In the genomic region with DNA sequence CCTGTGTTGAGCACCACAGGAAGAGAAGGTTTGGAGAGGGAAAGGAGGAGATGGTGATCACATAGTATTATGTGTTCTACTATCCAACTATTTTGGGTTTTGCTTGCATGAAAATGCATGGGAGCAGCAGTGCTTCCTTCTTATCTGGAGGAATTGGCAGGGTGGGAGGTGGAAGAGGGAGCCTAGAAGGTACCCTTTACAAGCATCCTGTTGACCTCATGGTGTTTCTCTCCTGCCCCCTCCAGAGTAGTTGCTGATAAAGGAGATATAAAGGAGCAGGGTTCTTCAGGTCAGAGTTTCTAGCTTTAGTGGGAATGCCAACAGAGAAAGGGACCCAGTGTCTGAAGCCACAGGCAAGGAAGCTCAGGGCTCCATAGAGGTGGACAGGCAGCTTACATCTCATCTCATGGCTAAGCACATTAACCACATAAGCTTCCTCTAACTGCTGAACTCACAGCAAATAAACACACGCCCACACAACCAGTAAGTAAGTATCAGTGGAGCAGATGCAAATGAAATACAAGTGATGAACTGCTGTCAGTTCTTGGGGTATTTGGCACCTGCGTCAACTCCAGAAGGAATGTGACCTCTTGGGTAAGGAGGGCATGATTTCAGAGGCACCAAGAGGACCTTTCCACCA, we compare ENCODE assay signal across 8 cellular contexts.
DNase-seq lines count a peak whose midpoint lies in the region; ATAC-seq and TF ChIP-seq lines count a peak whose summit lies in the region.

No MANE protein-coding gene starts in this region.

- no peak overlapping the region for H3K4me3 Mint-ChIP-seq in memory B cell

- no peak for TF ChIP-seq CTCF in HEK293 (tag by site-specific recombination; IDR thresholded peaks at IDR 0.05)
- no peak for TF ChIP-seq CTCF in uterus (IDR thresholded peaks at IDR 0.05)

- POLR2A ChIA-PET in HEK293 (lab: Yijun Ruan, JAX), result no interaction called here

- CTCF ChIA-PET in HEK293 (lab: Yijun Ruan, JAX), result interaction anchor here (0.7 kb wide), 1 partner anchor 17 kb away, joined by 3 read pairs; no protein-coding TSS in a partner anchor

- TF ChIP-seq POLR2A in uterus (IDR thresholded peaks at IDR 0.05), result no peak

- peaks cover 19% of the 10 kb centered on the region for H3K36me3 Mint-ChIP-seq in memory B cell

- H3K36me3 ChIP-seq in HEK293 (ENCODE audit: control insufficient read depth in 2 of 2, insufficient read depth in 1 of 2, low read length in 2 of 2) (no peaks in the 10 kb centered on the region), uterus (no peaks in the 10 kb centered on the region)

- H3K27ac Mint-ChIP-seq in memory B cell, result peak overlapping the region; percentile 4

- ATAC-seq in GM18508 (IDR thresholded peaks at IDR 0.05; ENCODE audit: insufficient read depth, unreplicated experiment), result peak; percentile 74
- peak; percentile 65 for ATAC-seq in memory B cell (ENCODE audit: low read depth)
- ATAC-seq in left colon, result no peak

- H3K4me3 ChIP-seq in HEK293 (ENCODE audit: low read depth, low read length) (no peak overlapping the region), uterus (no peak overlapping the region)

- H3K9me3 ChIP-seq in HEK293 (ENCODE audit: control insufficient read depth, insufficient read depth, low read depth, low read length), result no peaks in the 10 kb centered on the region
- no peaks in the 10 kb centered on the region for H3K9me3 ChIP-seq in uterus

- intact Hi-C loops in left colon (cut with DNase I, micrococcal nuclease) (no loop called here), uterus (cut with DNase I; ENCODE audit: low total_unique reads) (no loop called here)

- H3K27me3 Mint-ChIP-seq in memory B cell, result no peaks in the 10 kb centered on the region

- H3K4me1 Mint-ChIP-seq in memory B cell, result peaks cover 29% of the 10 kb centered on the region

- H3K27ac ChIP-seq in HEK293 (ENCODE audit: extremely low read depth, low read depth, low read length), result no peak overlapping the region
- H3K27ac ChIP-seq in uterus, result no peak overlapping the region

- no peaks in the 10 kb centered on the region for H3K27me3 ChIP-seq in uterus

- peaks cover 5% of the 10 kb centered on the region; the same call in 1 of the 2 replicates for H3K4me1 ChIP-seq in HEK293 (ENCODE audit: control insufficient read depth, insufficient read depth, low read length)
- H3K4me1 ChIP-seq in uterus, result no peaks in the 10 kb centered on the region

- DNase-seq in NCI-H226 (peak; percentile 75), memory B cell (ENCODE audit: low spot score in 2 of 2) (no peak), left colon (no peak), NOMO-1 treated with DMSO at 0.1 percent for 48 hours (lab: John Stamatoyannopoulos, UW; ENCODE audit: unreplicated experiment) (no peak), T-helper 9 cell (no peak), uterus (no peak)

- H3K9me3 Mint-ChIP-seq in memory B cell, result peaks cover 1% of the 10 kb centered on the region

TF ChIP-seq in HEK293, 187 proteins besides CTCF, POLR2A, EP300 and RAD21:
- no peak for TF ChIP-seq ZNF791 (tag by site-specific recombination; IDR thresholded peaks at IDR 0.05)
- TF ChIP-seq YY1 (tag by site-specific recombination; IDR thresholded peaks at IDR 0.05), result no peak
- TF ChIP-seq, protein P1, sequence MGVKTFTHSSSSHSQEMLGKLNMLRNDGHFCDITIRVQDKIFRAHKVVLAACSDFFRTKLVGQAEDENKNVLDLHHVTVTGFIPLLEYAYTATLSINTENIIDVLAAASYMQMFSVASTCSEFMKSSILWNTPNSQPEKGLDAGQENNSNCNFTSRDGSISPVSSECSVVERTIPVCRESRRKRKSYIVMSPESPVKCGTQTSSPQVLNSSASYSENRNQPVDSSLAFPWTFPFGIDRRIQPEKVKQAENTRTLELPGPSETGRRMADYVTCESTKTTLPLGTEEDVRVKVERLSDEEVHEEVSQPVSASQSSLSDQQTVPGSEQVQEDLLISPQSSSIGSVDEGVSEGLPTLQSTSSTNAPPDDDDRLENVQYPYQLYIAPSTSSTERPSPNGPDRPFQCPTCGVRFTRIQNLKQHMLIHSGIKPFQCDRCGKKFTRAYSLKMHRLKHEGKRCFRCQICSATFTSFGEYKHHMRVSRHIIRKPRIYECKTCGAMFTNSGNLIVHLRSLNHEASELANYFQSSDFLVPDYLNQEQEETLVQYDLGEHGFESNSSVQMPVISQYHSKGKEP (tag by site-specific recombination; IDR thresholded peaks at IDR 0.05), result no peak
- peak; percentile 59; the same call in 1 of the 2 replicates for TF ChIP-seq ZFHX2 (tag by site-specific recombination; conservative IDR thresholded peaks at IDR 0.05)
- TF ChIP-seq ZNF610 (tag by site-specific recombination; IDR thresholded peaks at IDR 0.05; ENCODE audit: borderline replicate concordance), result no peak
- no peak for TF ChIP-seq TCF7L2 (IDR thresholded peaks at IDR 0.05; ENCODE audit: borderline replicate concordance, low read depth, low read length)
- TF ChIP-seq ZNF138 (tag by site-specific recombination; IDR thresholded peaks at IDR 0.05; ENCODE audit: borderline replicate concordance), result no peak
- no peak for TF ChIP-seq SP7 (tag by site-specific recombination; IDR thresholded peaks at IDR 0.05)
- TF ChIP-seq EGR2 (tag by site-specific recombination; IDR thresholded peaks at IDR 0.05; ENCODE audit: low read depth), result peak; percentile 41; the same call in 1 of the 2 replicates
